24 cellular contexts compared by ENCODE assay signal in the genomic region with DNA sequence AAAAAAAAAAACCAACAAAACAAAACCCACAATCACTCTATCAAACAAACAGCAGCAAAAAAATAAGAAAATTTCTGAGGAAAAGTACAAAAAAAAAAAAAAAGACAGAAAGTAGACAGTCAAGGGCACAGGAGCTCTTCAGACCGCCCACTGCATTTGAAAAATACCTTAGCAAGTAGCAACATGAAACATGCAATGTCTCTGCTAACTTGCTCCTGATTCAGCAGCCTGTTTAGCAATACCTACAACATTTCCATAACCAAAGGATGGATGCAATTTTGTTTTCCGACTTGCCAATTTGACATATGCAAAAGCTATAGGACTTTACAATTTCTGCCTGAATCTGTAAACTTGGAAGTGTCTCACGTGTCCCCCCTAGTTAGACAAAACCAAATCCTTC. TPM values are rescaled to one million over a fixed set of nuclear protein-coding genes. Genes with fewer than 3 reads are reported as not detected.
DNase-seq lines count a peak whose midpoint lies in the region; ATAC-seq and TF ChIP-seq lines count a peak whose summit lies in the region.
"Had no signal": no experiment of that assay in that cellular context is flagged by ENCODE, and none has a peak within 500 bp of the region (broad histone marks: within the 10 kb centered on the region; RNA-seq: fewer than 3 reads in every experiment).

No MANE protein-coding gene starts in this region.

- CTCF ChIA-PET in activated CD4-positive, alpha-beta memory T cell treated with anti-CD3 and anti-CD28 coated beads for 36 hours (lab: Charles Lee): interaction anchor here (0.9 kb wide), 1 partner anchor 24 kb away, joined by 3 read pairs; no protein-coding TSS in a partner anchor
- CTCF ChIA-PET in activated CD4-positive, alpha-beta memory T cell treated with anti-CD3 and anti-CD28 coated beads, Interleukin-2, amount 10 ng/mL, durations not matched to agents 7 days and 5 days (lab: Charles Lee): interaction anchor here (0.6 to 1.5 kb wide), 2 partner anchors 36 to 264 kb away, joined by 3 to 4 read pairs; no protein-coding TSS in a partner anchor

- no peaks in the 10 kb centered on the region for H3K36me3 ChIP-seq in prostate gland
- H3K36me3 ChIP-seq in endodermal cell (ENCODE audit: control insufficient read depth, insufficient read depth, low read length): peaks cover 53% of the 10 kb centered on the region
- H3K36me3 ChIP-seq: ovary had no signal

- POLR2A ChIA-PET in activated CD4-positive, alpha-beta memory T cell treated with anti-CD3 and anti-CD28 coated beads for 36 hours (lab: Charles Lee): interaction anchor here (0.6 kb wide), 1 partner anchor 121 kb away, joined by 3 read pairs; no protein-coding TSS in a partner anchor
- POLR2A ChIA-PET in activated CD4-positive, alpha-beta memory T cell treated with anti-CD3 and anti-CD28 coated beads, Interleukin-2, amount 10 ng/mL, durations not matched to agents 7 days and 5 days (lab: Charles Lee): no interaction called here

- H3K4me1 ChIP-seq in prostate gland (replicated peaks) (no peaks in the 10 kb centered on the region), endodermal cell (ENCODE audit: control insufficient read depth, insufficient read depth, low read length) (peaks cover 10% of the 10 kb centered on the region)
- H3K4me1 ChIP-seq: ascending aorta, SJSA1 had no signal

- H3K4me3 Mint-ChIP-seq in activated CD4-positive, alpha-beta memory T cell treated with anti-CD3 and anti-CD28 coated beads for 36 hours: no peak overlapping the region
- no peak overlapping the region for H3K4me3 Mint-ChIP-seq in activated CD4-positive, alpha-beta memory T cell treated with anti-CD3 and anti-CD28 coated beads, Interleukin-2, amount 10 ng/mL, durations not matched to agents 7 days and 5 days
- H3K4me3 Mint-ChIP-seq in effector memory CD8-positive, alpha-beta T cell: peak overlapping the region; percentile 4 to 40
- H3K4me3 Mint-ChIP-seq in endodermal cell: no peak overlapping the region
- H3K4me3 Mint-ChIP-seq: activated B cell treated with CpG ODN at 0.5 μM for 24 hours, type B pancreatic cell had no signal

- ATAC-seq in effector memory CD8-positive, alpha-beta T cell (replicated peaks): no peak
- ATAC-seq in GM18870 (IDR thresholded peaks at IDR 0.05; ENCODE audit: unreplicated experiment): no peak

- no peak for TF ChIP-seq POLR2A in prostate gland (IDR thresholded peaks at IDR 0.05)

- WGBS in prostate gland: 50% methylated on average over 3 of the region's 3 CpGs
- WGBS in endodermal cell (ENCODE audit: insufficient coverage in 1 of 2, insufficient read length in 1 of 2), 2 experiments: 87 to 100% methylated on average over 1 to 3 of the region's 3 CpGs

- TF ChIP-seq CTCF in prostate gland (IDR thresholded peaks at IDR 0.05) (no peak), endodermal cell (conservative IDR thresholded peaks at IDR 0.05) (no peak)

- peaks cover 61% of the 10 kb centered on the region for H3K4me1 Mint-ChIP-seq in activated CD4-positive, alpha-beta memory T cell treated with anti-CD3 and anti-CD28 coated beads for 36 hours (ENCODE audit: low read depth)
- peaks cover 11% of the 10 kb centered on the region for H3K4me1 Mint-ChIP-seq in activated CD4-positive, alpha-beta memory T cell treated with anti-CD3 and anti-CD28 coated beads, Interleukin-2, amount 10 ng/mL, durations not matched to agents 7 days and 5 days
- peaks cover 33 to 53% of the 10 kb centered on the region in 2 donors for H3K4me1 Mint-ChIP-seq in effector memory CD8-positive, alpha-beta T cell (ENCODE audit: low read depth in 2 of 2)
- H3K4me1 Mint-ChIP-seq in endodermal cell: peaks cover 22% of the 10 kb centered on the region

- H3K27me3 ChIP-seq in prostate gland (replicated peaks; ENCODE audit: insufficient read depth): no peaks in the 10 kb centered on the region
- no peaks in the 10 kb centered on the region for H3K27me3 ChIP-seq in endodermal cell (ENCODE audit: control insufficient read depth, insufficient read depth, low read length, poor library complexity, severe bottlenecking)
- H3K27me3 ChIP-seq: ascending aorta, BLaER1, ovary, sigmoid colon, SJSA1 had no signal

- no peak overlapping the region for H3K27ac ChIP-seq in prostate gland
- H3K27ac ChIP-seq in endodermal cell (ENCODE audit: low read depth, low read length): no peak overlapping the region
- H3K27ac ChIP-seq: ascending aorta, BLaER1, ovary, PC-9, sigmoid colon, SJSA1 had no signal

- no peak overlapping the region for H3K9ac ChIP-seq in endodermal cell (ENCODE audit: extremely low read depth, low read length, poor library complexity, severe bottlenecking)
- H3K9ac ChIP-seq: BLaER1 had no signal

- peaks cover 9% of the 10 kb centered on the region for H3K36me3 Mint-ChIP-seq in activated CD4-positive, alpha-beta memory T cell treated with anti-CD3 and anti-CD28 coated beads for 36 hours
- peaks cover 58% of the 10 kb centered on the region for H3K36me3 Mint-ChIP-seq in activated CD4-positive, alpha-beta memory T cell treated with anti-CD3 and anti-CD28 coated beads, Interleukin-2, amount 10 ng/mL, durations not matched to agents 7 days and 5 days (ENCODE audit: low read depth)
- H3K36me3 Mint-ChIP-seq in effector memory CD8-positive, alpha-beta T cell (ENCODE audit: insufficient read depth): peaks cover 84% of the 10 kb centered on the region
- H3K36me3 Mint-ChIP-seq in endodermal cell (ENCODE audit: low read depth): peaks cover 25% of the 10 kb centered on the region

- intact Hi-C loops in activated CD4-positive, alpha-beta memory T cell treated with anti-CD3 and anti-CD28 coated beads for 36 hours (cut with micrococcal nuclease): no loop called here
- intact Hi-C loops in prostate gland (cut with DNase I): no loop called here

- peak overlapping the region; percentile 15 for H3K27ac Mint-ChIP-seq in activated CD4-positive, alpha-beta memory T cell treated with anti-CD3 and anti-CD28 coated beads for 36 hours
- H3K27ac Mint-ChIP-seq in activated CD4-positive, alpha-beta memory T cell treated with anti-CD3 and anti-CD28 coated beads, Interleukin-2, amount 10 ng/mL, durations not matched to agents 7 days and 5 days: no peak overlapping the region
- peak overlapping the region; percentile 77 to 84 for H3K27ac Mint-ChIP-seq in effector memory CD8-positive, alpha-beta T cell
- no peak overlapping the region for H3K27ac Mint-ChIP-seq in endodermal cell
- H3K27ac Mint-ChIP-seq: type B pancreatic cell had no signal

- H3K27me3 Mint-ChIP-seq in activated CD4-positive, alpha-beta memory T cell treated with anti-CD3 and anti-CD28 coated beads for 36 hours: no peaks in the 10 kb centered on the region
- no peaks in the 10 kb centered on the region for H3K27me3 Mint-ChIP-seq in activated CD4-positive, alpha-beta memory T cell treated with anti-CD3 and anti-CD28 coated beads, Interleukin-2, amount 10 ng/mL, durations not matched to agents 7 days and 5 days
- H3K27me3 Mint-ChIP-seq in effector memory CD8-positive, alpha-beta T cell: no peaks in the 10 kb centered on the region
- H3K27me3 Mint-ChIP-seq in endodermal cell (ENCODE audit: insufficient read depth): no peaks in the 10 kb centered on the region
- H3K27me3 Mint-ChIP-seq: activated B cell treated with CpG ODN at 0.5 μM for 24 hours, type B pancreatic cell had no signal

- H3K9me3 ChIP-seq in prostate gland (no peaks in the 10 kb centered on the region), endodermal cell (ENCODE audit: control insufficient read depth, low read length) (no peaks in the 10 kb centered on the region)
- H3K9me3 ChIP-seq: ascending aorta, BLaER1, ovary, sigmoid colon, SJSA1 had no signal

- H3K4me3 ChIP-seq in prostate gland: no peak overlapping the region
- no peak overlapping the region for H3K4me3 ChIP-seq in endodermal cell (ENCODE audit: low read length)
- H3K4me3 ChIP-seq: ascending aorta, BLaER1, lung, ovary, PC-9, sigmoid colon, SJSA1 had no signal

- no peaks in the 10 kb centered on the region for H3K9me3 Mint-ChIP-seq in activated CD4-positive, alpha-beta memory T cell treated with anti-CD3 and anti-CD28 coated beads for 36 hours
- H3K9me3 Mint-ChIP-seq in activated CD4-positive, alpha-beta memory T cell treated with anti-CD3 and anti-CD28 coated beads, Interleukin-2, amount 10 ng/mL, durations not matched to agents 7 days and 5 days: no peaks in the 10 kb centered on the region
- H3K9me3 Mint-ChIP-seq in effector memory CD8-positive, alpha-beta T cell: no peaks in the 10 kb centered on the region
- H3K9me3 Mint-ChIP-seq in endodermal cell: no peaks in the 10 kb centered on the region
- H3K9me3 Mint-ChIP-seq: activated B cell treated with CpG ODN at 0.5 μM for 24 hours, type B pancreatic cell had no signal

- DNase-seq in activated CD4-positive, alpha-beta memory T cell treated with anti-CD3 and anti-CD28 coated beads for 36 hours: no peak
- no peak for DNase-seq in activated CD4-positive, alpha-beta memory T cell treated with anti-CD3 and anti-CD28 coated beads, Interleukin-2, amount 10 ng/mL, durations not matched to agents 7 days and 5 days
- DNase-seq in HPDE6-E6E7 (ENCODE audit: extremely low spot score) (peak; percentile 73), prostate gland (ENCODE audit: low spot score) (peak; percentile 27), endodermal cell (no peak)
- no peak for DNase-seq in effector memory CD8-positive, alpha-beta T cell
- DNase-seq in activated naive CD4-positive, alpha-beta T cell treated with Interleukin-2 at 50 U/mL for 16 hours: no peak
- DNase-seq: activated B cell treated with CpG ODN at 0.5 μM for 24 hours; activated effector memory CD4-positive, alpha-beta T cell treated with Interleukin-2 at 50 U/mL for 16 hours; DMS 273 treated with DMSO at 0.1 percent for 48 hours; GDM1; HCEC 1CT; NCI-H1436 treated with DMSO at 0.1 percent for 48 hours; NCI-H82; ovary; PC-9; sigmoid colon; stimulated activated naive CD4-positive, alpha-beta T cell treated with Interleukin-2 at 50 U/mL for 16 hours had no signal

RNA-seq across cellular contexts. Expression of a gene that starts 57.4 kb away (rescaled TPM):
- 10 to 100 TPM; 44.4 to 45.2 TPM for total RNA-seq in activated CD4-positive, alpha-beta memory T cell treated with anti-CD3 and anti-CD28 coated beads for 36 hours
- total RNA-seq in activated CD4-positive, alpha-beta memory T cell treated with anti-CD3 and anti-CD28 coated beads, Interleukin-2, amount 10 ng/mL, durations not matched to agents 7 days and 5 days: 100 to 1,000 TPM; 106 to 113 TPM
- total RNA-seq in prostate gland: 10 to 100 TPM; 33.0 to 34.8 TPM
- total RNA-seq in endodermal cell: 10 to 100 TPM; 47.2 to 52.4 TPM
- 35.8 TPM for polyA plus RNA-seq in endodermal cell (2013, experiment 1 of 2)
- 35.0 TPM for polyA plus RNA-seq in endodermal cell (2013, experiment 2 of 2)

Comparison
In these comparisons a context has a peak if more than half of its experiments do, and no peak if none do; other contexts are left out.
1. H3K27ac Mint-ChIP-seq: peak in activated CD4-positive, alpha-beta memory T cell treated with anti-CD3 and anti-CD28 coated beads for 36 hours (single experiment) and effector memory CD8-positive, alpha-beta T cell (2 of 2); none in activated CD4-positive, alpha-beta memory T cell treated with anti-CD3 and anti-CD28 coated beads, Interleukin-2, amount 10 ng/mL, durations not matched to agents 7 days and 5 days (single experiment) and endodermal cell (single experiment).
2. DNase-seq: peak in HPDE6-E6E7 (single experiment) and prostate gland (single experiment); none in activated CD4-positive, alpha-beta memory T cell treated with anti-CD3 and anti-CD28 coated beads for 36 hours (single experiment), activated CD4-positive, alpha-beta memory T cell treated with anti-CD3 and anti-CD28 coated beads, Interleukin-2, amount 10 ng/mL, durations not matched to agents 7 days and 5 days (single experiment), effector memory CD8-positive, alpha-beta T cell (0 of 3), activated naive CD4-positive, alpha-beta T cell treated with Interleukin-2 at 50 U/mL for 16 hours (single experiment) and endodermal cell (single experiment).
3. H3K4me3 Mint-ChIP-seq: peak in effector memory CD8-positive, alpha-beta T cell (2 of 2); none in activated CD4-positive, alpha-beta memory T cell treated with anti-CD3 and anti-CD28 coated beads for 36 hours (single experiment), activated CD4-positive, alpha-beta memory T cell treated with anti-CD3 and anti-CD28 coated beads, Interleukin-2, amount 10 ng/mL, durations not matched to agents 7 days and 5 days (single experiment) and endodermal cell (single experiment).